Comparison of ENCODE assay signal across 9 cellular contexts in the genomic region with DNA sequence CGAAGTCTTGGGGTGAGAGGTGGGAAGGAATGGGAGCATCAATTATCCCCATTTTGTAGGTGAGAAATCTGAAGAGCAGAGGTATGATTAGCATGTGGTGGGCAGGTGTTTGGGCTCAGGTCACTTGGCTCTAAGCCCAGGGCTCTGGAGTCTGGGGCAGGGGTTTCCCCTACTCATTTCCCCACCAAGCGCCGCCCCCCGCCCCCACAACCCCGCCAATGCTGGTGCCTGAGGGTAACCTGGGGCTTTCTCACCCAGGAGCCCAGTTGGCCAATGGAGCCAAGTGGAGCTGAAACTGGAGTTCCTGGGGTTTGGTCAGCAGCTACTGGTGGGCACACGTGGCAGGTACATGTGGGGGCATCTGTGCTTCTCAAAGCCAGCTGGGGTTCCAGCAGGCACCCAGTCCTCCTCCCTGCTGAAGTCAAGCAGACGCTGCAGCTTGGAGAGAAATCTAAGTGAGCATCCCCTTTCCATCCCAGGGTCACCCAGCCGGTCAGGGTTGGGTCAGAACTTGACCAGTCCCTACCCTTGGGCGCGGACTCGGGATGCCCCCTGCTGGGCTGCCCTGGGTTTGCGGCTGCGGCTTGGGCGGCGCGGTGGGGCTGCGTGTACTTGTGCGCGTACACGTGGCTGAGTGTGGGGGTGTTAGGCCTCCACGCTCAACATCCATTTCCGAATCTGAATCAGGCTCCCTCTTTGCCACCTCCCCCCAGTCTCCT. TPM values are rescaled to one million over a fixed set of nuclear protein-coding genes. Genes with fewer than 3 reads are reported as not detected.
DNase-seq lines count a peak whose midpoint lies in the region; ATAC-seq and TF ChIP-seq lines count a peak whose summit lies in the region.
"Had no signal": no experiment of that assay in that cellular context is flagged by ENCODE, and none has a peak within 500 bp of the region (broad histone marks: within the 10 kb centered on the region; RNA-seq: fewer than 3 reads in every experiment).

No MANE protein-coding gene starts in this region.

- CTCF ChIA-PET in GM10248 (lab: Yijun Ruan, JAX), result interaction anchor here (8.7 kb wide), 1 partner anchor 16 kb away, joined by 97 read pairs; no protein-coding TSS in a partner anchor

- no peak overlapping the region for H3K27ac ChIP-seq in endodermal cell (ENCODE audit: low read depth, low read length)

- H3K4me3 Mint-ChIP-seq in endodermal cell, result peak overlapping the region; percentile 41

- no peak overlapping the region for H3K9ac ChIP-seq in endodermal cell (ENCODE audit: extremely low read depth, low read length, poor library complexity, severe bottlenecking)

- H3K27ac Mint-ChIP-seq in endodermal cell, result no peak overlapping the region

- peaks cover 17% of the 10 kb centered on the region for H3K4me1 Mint-ChIP-seq in endodermal cell

- peaks cover 78% of the 10 kb centered on the region for H3K27me3 Mint-ChIP-seq in endodermal cell (ENCODE audit: insufficient read depth)

- WGBS in endodermal cell (ENCODE audit: insufficient coverage in 1 of 2, insufficient read length in 1 of 2), 2 experiments, result 59 to 92% methylated on average over 2 to 22 of the region's 22 CpGs

- H3K36me3 ChIP-seq in endodermal cell (ENCODE audit: control insufficient read depth, insufficient read depth, low read length), result no peaks in the 10 kb centered on the region

- peaks cover 4% of the 10 kb centered on the region for H3K4me1 ChIP-seq in endodermal cell (ENCODE audit: control insufficient read depth, insufficient read depth, low read length)

- H3K36me3 Mint-ChIP-seq in endodermal cell (ENCODE audit: low read depth), result no peaks in the 10 kb centered on the region

- DNase-seq in GM10248 (ENCODE audit: extremely low spot score) (peak; percentile 76), RPMI8226 (peak; percentile 45), endodermal cell (peak; percentile 87), KG1 (lab: John Stamatoyannopoulos, UW) (no peak), GDM1 (lab: John Stamatoyannopoulos, UW) (no peak), COR-L47 (lab: John Stamatoyannopoulos, UW) (no peak)
- peak in 2 of 3 donors; percentile 32 to 58 for DNase-seq in stimulated activated CD4-positive, alpha-beta T cell treated with anti-CD3 and anti-CD28 coated beads, Interleukin-12 subunit alpha, Interleukin-12 subunit beta, amount 100 ng/mL, for 48 hours (ENCODE audit: low read depth in 2 of 3, low spot score in 1 of 3)

- POLR2A ChIA-PET in GM10248 (lab: Yijun Ruan, JAX), result no interaction called here

- no peak for ATAC-seq in GM18867 (IDR thresholded peaks at IDR 0.05; ENCODE audit: unreplicated experiment)

- TF ChIP-seq CTCF in GM10248 (IDR thresholded peaks at IDR 0.05; ENCODE audit: control extremely low read depth, extremely low read depth, low read depth, missing control alignments) (peak; percentile 23), endodermal cell (conservative IDR thresholded peaks at IDR 0.05) (peak; percentile 73)

- H3K9me3 ChIP-seq in endodermal cell (ENCODE audit: control insufficient read depth, low read length), result no peaks in the 10 kb centered on the region

- H3K4me3 ChIP-seq in endodermal cell (ENCODE audit: low read length), result no peak overlapping the region

- H3K27me3 ChIP-seq in endodermal cell (ENCODE audit: control insufficient read depth, insufficient read depth, low read length, poor library complexity, severe bottlenecking), result peaks cover 60% of the 10 kb centered on the region

- no peaks in the 10 kb centered on the region for H3K9me3 Mint-ChIP-seq in endodermal cell

RNA-seq across cellular contexts. Expression of a gene that starts 1.6 kb away (rescaled TPM):
- total RNA-seq in endodermal cell, result not detected
- 0.07 TPM for polyA plus RNA-seq in endodermal cell (2013, experiment 1 of 2)
- 0.21 TPM for polyA plus RNA-seq in endodermal cell (2013, experiment 2 of 2)
- total RNA-seq: HT1080 had no signal

RNA-seq across cellular contexts. Expression of a gene that starts 42.1 kb away (rescaled TPM):
- total RNA-seq in endodermal cell, result 100 to 1,000 TPM; 438 to 488 TPM
- 216 TPM for polyA plus RNA-seq in endodermal cell (2013, experiment 1 of 2)
- 179 TPM for polyA plus RNA-seq in endodermal cell (2013, experiment 2 of 2)

Comparison
In these comparisons a context has a peak if more than half of its experiments do, and no peak if none do; other contexts are left out.
1. DNase-seq: peak in GM10248 (single experiment), RPMI8226 (single experiment), endodermal cell (single experiment) and stimulated activated CD4-positive, alpha-beta T cell treated with anti-CD3 and anti-CD28 coated beads, Interleukin-12 subunit alpha, Interleukin-12 subunit beta, amount 100 ng/mL, for 48 hours (2 of 3); none in KG1 (single experiment), GDM1 (single experiment) and COR-L47 (single experiment).